22 cellular contexts compared by ENCODE assay signal in genomic region chr9:108675708-108676107, GRCh38.
"Had no signal": no experiment of that assay in that cellular context is flagged by ENCODE, and none has a peak within 500 bp of the region (broad histone marks: within the 10 kb centered on the region; RNA-seq: fewer than 3 reads in every experiment).

No MANE protein-coding gene starts in this region.

- H3K4me3 ChIP-seq: colonic mucosa, dorsolateral prefrontal cortex, gastrocnemius medialis, heart right ventricle, left lung, lower lobe of right lung had no signal

- H3K4me1 ChIP-seq: colonic mucosa, gastrocnemius medialis, heart right ventricle, left lung, lower lobe of right lung had no signal

- DNase-seq: colonic mucosa; dermis blood vessel endothelial cell; dorsolateral prefrontal cortex; effector CD8-positive, alpha-beta T cell; effector memory CD8-positive, alpha-beta T cell; endodermal cell; erythroblast; foreskin melanocyte; gastrocnemius medialis; glutamatergic neuron; head of caudate nucleus; heart right ventricle; hippocampal formation; left cardiac atrium; left lung; left ventricle myocardium superior; lower lobe of right lung; mesenchymal stem cell; naive thymus-derived CD4-positive, alpha-beta T cell; natural killer cell had no signal

- H3K9me3 ChIP-seq: colonic mucosa, gastrocnemius medialis, heart right ventricle, left lung, lower lobe of right lung had no signal

- H3K27me3 ChIP-seq: colonic mucosa, dorsolateral prefrontal cortex, gastrocnemius medialis, left lung had no signal

- ATAC-seq: effector memory CD8-positive, alpha-beta T cell; esophagus mucosa; gastrocnemius medialis; heart right ventricle; left cardiac atrium; left lung; left ventricle myocardium superior; lower lobe of right lung; naive thymus-derived CD4-positive, alpha-beta T cell; natural killer cell had no signal

- H3K36me3 ChIP-seq: colonic mucosa, gastrocnemius medialis, heart right ventricle, left lung, lower lobe of right lung had no signal

- H3K27ac ChIP-seq: colonic mucosa, dorsolateral prefrontal cortex, epithelial cell of prostate, gastrocnemius medialis, heart right ventricle, left lung, lower lobe of right lung had no signal
